Comparison of ENCODE assay signal across 8 cellular contexts in the genomic region with DNA sequence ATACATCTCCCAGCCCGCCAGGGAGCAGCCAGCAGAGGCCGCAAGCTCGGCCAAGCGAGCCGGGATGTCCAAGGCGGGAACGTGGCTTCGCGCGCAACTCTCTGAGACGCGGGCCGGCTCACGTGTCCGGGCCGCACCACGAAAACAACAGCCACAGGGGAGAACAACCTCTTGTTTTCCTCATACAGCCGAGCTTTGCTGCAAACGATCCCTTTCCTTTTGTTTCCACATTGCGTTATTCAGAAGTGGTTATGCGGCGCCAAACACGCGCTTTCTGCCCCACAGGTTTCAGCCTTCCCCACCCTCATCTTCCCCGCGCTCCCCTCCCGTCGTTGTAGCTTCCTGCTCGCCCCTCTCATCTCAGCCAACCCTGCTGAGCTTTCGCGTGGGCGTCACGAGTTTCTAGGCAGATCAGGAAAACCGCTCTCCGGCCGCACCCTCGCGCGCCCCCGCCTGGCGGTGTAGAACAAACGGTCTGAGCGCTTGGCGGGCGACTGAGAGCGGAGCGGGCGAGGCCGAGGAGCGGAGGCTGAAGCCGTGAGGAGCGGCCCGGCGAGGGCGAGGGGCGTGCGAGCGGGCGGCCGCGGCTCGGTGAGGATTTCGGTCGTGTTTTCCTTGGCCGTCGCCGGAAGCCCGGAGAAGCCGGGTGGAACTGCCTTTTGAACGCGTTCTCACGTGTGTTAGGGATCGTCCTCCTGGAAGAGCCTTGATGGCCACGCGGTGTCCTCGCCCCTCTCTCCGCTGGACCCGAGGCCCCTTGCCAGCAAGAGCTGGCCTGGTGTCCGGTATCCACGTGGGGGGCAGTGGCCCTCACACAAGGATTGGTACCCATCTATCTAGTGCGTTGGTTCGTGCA. TPM values are rescaled to one million over a fixed set of nuclear protein-coding genes. Genes with fewer than 3 reads are reported as not detected.
A peak's percentile ranks its signal among the peaks of the same experiment; 100 is the strongest.
DNase-seq lines count a peak whose midpoint lies in the region; ATAC-seq and TF ChIP-seq lines count a peak whose summit lies in the region.

No MANE protein-coding gene starts in this region.

- no peaks in the 10 kb centered on the region for H3K27me3 Mint-ChIP-seq in activated naive CD4-positive, alpha-beta T cell treated with anti-CD3 and anti-CD28 coated beads, Interleukin-2, amount 50 U/mL, for 24 hours

- H3K27ac ChIP-seq in SJSA1 = peak overlapping the region; percentile 21; the same call in 1 of the 2 replicates
- H3K27ac ChIP-seq in ovary = no peak overlapping the region
- H3K27ac ChIP-seq in testis = peak overlapping the region; percentile 2 to 80

- TF ChIP-seq POLR2A in ovary (IDR thresholded peaks at IDR 0.05) (peak; percentile 19), testis (IDR thresholded peaks at IDR 0.05) (no peak)

- H3K9me3 ChIP-seq in SJSA1 (replicated peaks) (peaks cover 7% of the 10 kb centered on the region; the same call in 1 of the 2 replicates), ovary (no peaks in the 10 kb centered on the region), testis (no peaks in the 10 kb centered on the region)

- H3K27ac Mint-ChIP-seq in activated naive CD4-positive, alpha-beta T cell treated with anti-CD3 and anti-CD28 coated beads, Interleukin-2, amount 50 U/mL, for 24 hours = peak overlapping the region; percentile 92

- H3K4me3 ChIP-seq in SJSA1 = peak overlapping the region; percentile 12
- peak overlapping the region; percentile 33 for H3K4me3 ChIP-seq in ovary
- peak overlapping the region; percentile 34 to 48 for H3K4me3 ChIP-seq in testis

- ATAC-seq in GM18867 (IDR thresholded peaks at IDR 0.05; ENCODE audit: unreplicated experiment) (peak; percentile 85), HG03103 (IDR thresholded peaks at IDR 0.05; ENCODE audit: low read depth, unreplicated experiment) (peak; percentile 87)

- H3K36me3 ChIP-seq in SJSA1 (no peaks in the 10 kb centered on the region), ovary (no peaks in the 10 kb centered on the region), testis (ENCODE audit: low read depth, missing control alignments) (no peaks in the 10 kb centered on the region)

- WGBS in ovary, 3 donors = 9 to 20% (median 15%) methylated on average over 82 of the region's 82 CpGs
- WGBS in testis, 2 donors = 5 to 7% methylated on average over 35 to 82 of the region's 82 CpGs

- TF ChIP-seq CTCF in ovary (IDR thresholded peaks at IDR 0.05) (peak; percentile 44 to 83 (median 73)), testis (IDR thresholded peaks at IDR 0.05) (peak; percentile 69 to 85 (median 74))

- peak; percentile 83 to 92 for DNase-seq in SJSA1 (ENCODE audit: low read depth in 1 of 2, low spot score in 2 of 2)
- peak; percentile 79 to 96 (median 93) for DNase-seq in head of caudate nucleus
- peak; percentile 89 to 96 (median 91) for DNase-seq in ovary
- peak; percentile 95 for DNase-seq in testis
- DNase-seq in NCI-H2227 treated with DMSO at 0.1 percent for 48 hours (lab: John Stamatoyannopoulos, UW) = no peak

- intact Hi-C loops in head of caudate nucleus (cut with DNase I) = no loop called here
- intact Hi-C loops in ovary (cut with DNase I) = no loop called here
- intact Hi-C loops in testis (cut with DNase I; ENCODE audit: low total_unique reads) = no loop called here

- H3K36me3 Mint-ChIP-seq in activated naive CD4-positive, alpha-beta T cell treated with anti-CD3 and anti-CD28 coated beads, Interleukin-2, amount 50 U/mL, for 24 hours = no peaks in the 10 kb centered on the region

- no peak for TF ChIP-seq EP300 in ovary (IDR thresholded peaks at IDR 0.05)

- peaks cover 19% of the 10 kb centered on the region for H3K4me1 Mint-ChIP-seq in activated naive CD4-positive, alpha-beta T cell treated with anti-CD3 and anti-CD28 coated beads, Interleukin-2, amount 50 U/mL, for 24 hours

- H3K27me3 ChIP-seq in SJSA1 (replicated peaks) (peaks cover 12% of the 10 kb centered on the region), ovary (no peaks in the 10 kb centered on the region), testis (no peaks in the 10 kb centered on the region)

- peak overlapping the region; percentile 81 for H3K4me3 Mint-ChIP-seq in activated naive CD4-positive, alpha-beta T cell treated with anti-CD3 and anti-CD28 coated beads, Interleukin-2, amount 50 U/mL, for 24 hours

- H3K9me3 Mint-ChIP-seq in activated naive CD4-positive, alpha-beta T cell treated with anti-CD3 and anti-CD28 coated beads, Interleukin-2, amount 50 U/mL, for 24 hours = peaks cover 5% of the 10 kb centered on the region

- H3K4me1 ChIP-seq in SJSA1 (replicated peaks) (peaks cover 7% of the 10 kb centered on the region), ovary (ENCODE audit: insufficient read depth) (peaks cover 4% of the 10 kb centered on the region), testis (peaks cover 3% of the 10 kb centered on the region)

RNA-seq across cellular contexts. Expression of a gene that starts 6.6 kb away (rescaled TPM):
- total RNA-seq in SJSA1 (2014; rRNA removed; shearing (Covaris generic)) = 75.9 and 115 TPM in 2 replicates
- total RNA-seq in ovary (100 to 1,000 TPM in 1 of 7 donors, 10 to 100 TPM in 6; 46.2 to 117 (median 72.9) TPM), testis (100 to 1,000 TPM; 121 to 122 TPM)
- polyA plus RNA-seq in ovary (10 to 100 TPM; 47.9 to 52.7 TPM), testis (ENCODE audit: insufficient read depth, low read depth, low replicate concordance) (95.2 TPM)

RNA-seq across cellular contexts. Expression of a gene that starts 21.6 kb away (rescaled TPM):
- 68.9 and 80.2 TPM in 2 replicates for total RNA-seq in SJSA1 (2014; rRNA removed; shearing (Covaris generic))
- total RNA-seq in ovary (10 to 100 TPM; 26.1 to 46.5 (median 34.7) TPM), testis (10 to 100 TPM; 47.2 to 59.7 TPM)
- polyA plus RNA-seq in ovary (10 to 100 TPM; 21.3 to 47.0 TPM), testis (ENCODE audit: insufficient read depth, low read depth, low replicate concordance) (39.9 TPM)

RNA-seq across cellular contexts. Expression of a gene that starts 21.8 kb away (rescaled TPM):
- 54.4 and 63.7 TPM in 2 replicates for total RNA-seq in SJSA1 (2014; rRNA removed; shearing (Covaris generic))
- 100 to 1,000 TPM in 2 of 7 donors, 10 to 100 TPM in 5; 36.4 to 111 (median 83.8) TPM for total RNA-seq in ovary
- 100 to 1,000 TPM in 1 of 2 donors, 10 to 100 TPM in 1; 96.2 to 155 TPM for polyA plus RNA-seq in ovary
- total RNA-seq in testis = 100 to 1,000 TPM; 121 to 145 TPM
- 269 TPM for polyA plus RNA-seq in testis (ENCODE audit: insufficient read depth, low read depth, low replicate concordance)

RNA-seq across cellular contexts. Expression of a gene that starts 24.4 kb away (rescaled TPM):
- not detected in 2 replicates for total RNA-seq in SJSA1 (2014; rRNA removed; shearing (Covaris generic))
- total RNA-seq in ovary = not detected
- polyA plus RNA-seq in ovary = not detected
- total RNA-seq in testis = under 1 TPM in 1 of 2 donors, not detected in 1; 0.47 TPM
- not detected for polyA plus RNA-seq in testis (ENCODE audit: insufficient read depth, low read depth, low replicate concordance)

RNA-seq across cellular contexts. Expression of a gene that starts 32.7 kb away (rescaled TPM):
- total RNA-seq in SJSA1 (2014; rRNA removed; shearing (Covaris generic)) = not detected in 2 replicates
- total RNA-seq in ovary (not detected), testis (under 1 TPM in 1 of 2 donors, not detected in 1; 0.62 TPM)
- polyA plus RNA-seq in ovary (not detected), testis (ENCODE audit: insufficient read depth, low read depth, low replicate concordance) (not detected)

Comparison
In these comparisons a context has a peak if more than half of its experiments do, and no peak if none do; other contexts are left out.
1. H3K27ac ChIP-seq: peak in SJSA1 (single experiment) and testis (2 of 2); none in ovary (0 of 2).
2. Peak in every context shown above with its lines, with median percentiles within 50 percentile points of each other: H3K4me3 ChIP-seq.